8 cellular contexts compared by ENCODE assay signal in the genomic region with DNA sequence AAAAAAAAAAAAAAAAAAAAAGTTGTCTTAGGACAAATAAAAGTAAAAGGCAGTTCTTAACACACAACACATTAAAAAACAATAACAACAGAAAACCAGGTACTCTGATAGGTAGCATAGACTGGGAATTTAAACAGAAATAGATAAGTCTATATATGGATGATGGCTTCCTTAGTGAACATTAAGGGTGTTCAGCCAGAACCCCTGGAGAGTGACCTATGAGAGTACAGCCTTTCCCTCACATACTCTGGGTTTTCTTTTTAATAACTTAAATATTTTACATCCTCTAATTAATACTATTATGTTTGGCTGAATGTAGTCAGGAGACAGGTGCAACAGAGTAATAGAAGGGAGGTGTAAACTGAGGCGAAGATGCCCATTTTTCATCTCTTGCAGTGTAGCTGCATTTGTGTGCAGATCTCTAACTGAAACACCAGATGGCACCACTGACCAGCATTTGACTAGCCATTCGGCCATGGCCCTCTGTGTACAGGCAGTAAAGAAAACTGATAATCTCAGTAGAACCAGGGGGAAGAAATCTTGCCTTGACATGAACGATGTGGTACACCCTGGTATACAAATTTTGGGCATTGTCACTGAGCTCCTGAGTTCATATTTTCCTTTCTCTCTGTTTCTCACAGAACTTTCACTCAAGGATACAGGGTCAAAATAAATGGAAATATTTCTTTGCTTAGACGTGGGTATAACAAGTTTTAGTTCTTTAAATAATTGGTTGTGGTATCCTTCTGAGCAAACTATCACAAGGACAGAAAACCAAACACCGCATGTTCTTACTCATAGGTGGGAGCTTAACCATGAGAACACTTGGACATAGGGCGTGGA. TPM values are rescaled to one million over a fixed set of nuclear protein-coding genes. Genes with fewer than 3 reads are reported as not detected.
DNase-seq lines count a peak whose midpoint lies in the region; ATAC-seq and TF ChIP-seq lines count a peak whose summit lies in the region.

No MANE protein-coding gene starts in this region.

- no peak overlapping the region for H3K4me2 ChIP-seq in OCI-LY1 (ENCODE audit: low read length)

- peak; percentile 60 to 64 for ATAC-seq in CD4-positive, CD25-positive, alpha-beta regulatory T cell (ENCODE audit: low read depth in 2 of 2)
- ATAC-seq in GM18520 (IDR thresholded peaks at IDR 0.05; ENCODE audit: unreplicated experiment) (peak; percentile 59), HG03439 (IDR thresholded peaks at IDR 0.05; ENCODE audit: unreplicated experiment) (peak; percentile 61), left cardiac atrium (peak; percentile 87 to 90), psoas muscle (peak; percentile 89 to 98 (median 96)), GM21825 (IDR thresholded peaks at IDR 0.05; ENCODE audit: unreplicated experiment) (no peak)

- no peak overlapping the region for H2AFZ ChIP-seq in OCI-LY1 (ENCODE audit: low read length)

- peaks cover 35 to 61% (median 55%) of the 10 kb centered on the region in 4 donors for H3K4me1 Mint-ChIP-seq in CD4-positive, CD25-positive, alpha-beta regulatory T cell

- H3K9ac ChIP-seq in OCI-LY1 (ENCODE audit: low read length) = no peak overlapping the region

- no peaks in the 10 kb centered on the region for H3K9me3 Mint-ChIP-seq in CD4-positive, CD25-positive, alpha-beta regulatory T cell

- H3K27me3 ChIP-seq in CD4-positive, CD25-positive, alpha-beta regulatory T cell (ENCODE audit: control insufficient read depth, insufficient read depth, low read length) = no peaks in the 10 kb centered on the region
- H3K27me3 ChIP-seq in OCI-LY1 (ENCODE audit: insufficient read depth, low read length) (no peaks in the 10 kb centered on the region), psoas muscle (ENCODE audit: insufficient read depth in 3 of 3, low read length in 2 of 3) (no peaks in the 10 kb centered on the region)

- H3K27ac ChIP-seq in CD4-positive, CD25-positive, alpha-beta regulatory T cell (ENCODE audit: insufficient read depth, low read length, poor library complexity, severe bottlenecking) = no peak overlapping the region
- no peak overlapping the region for H3K27ac ChIP-seq in OCI-LY1 (ENCODE audit: low read depth, low read length, poor library complexity, severe bottlenecking)
- no peak overlapping the region for H3K27ac ChIP-seq in psoas muscle

- peaks cover 38% of the 10 kb centered on the region for H3K36me3 Mint-ChIP-seq in CD4-positive, CD25-positive, alpha-beta regulatory T cell

- no peaks in the 10 kb centered on the region for H3K27me3 Mint-ChIP-seq in CD4-positive, CD25-positive, alpha-beta regulatory T cell

- no peak overlapping the region for H3K4me3 ChIP-seq in CD4-positive, CD25-positive, alpha-beta regulatory T cell (ENCODE audit: low read depth, low read length)
- H3K4me3 ChIP-seq in OCI-LY1 (ENCODE audit: low read depth, low read length, poor library complexity, severe bottlenecking) (no peak overlapping the region), psoas muscle (no peak overlapping the region)

- no peaks in the 10 kb centered on the region for H3F3A ChIP-seq in OCI-LY1 (ENCODE audit: insufficient read depth, low read length)

- TF ChIP-seq CTCF in OCI-LY1 (IDR thresholded peaks at IDR 0.05; ENCODE audit: low read length) (peak; percentile 62), psoas muscle (IDR thresholded peaks at IDR 0.05) (peak; percentile 89)

- H3K9me3 ChIP-seq in CD4-positive, CD25-positive, alpha-beta regulatory T cell (ENCODE audit: control insufficient read depth in 2 of 2, low read length in 2 of 2) = no peaks in the 10 kb centered on the region
- H3K9me3 ChIP-seq in OCI-LY1 (ENCODE audit: low read length) = no peaks in the 10 kb centered on the region
- H3K9me3 ChIP-seq in psoas muscle = no peaks in the 10 kb centered on the region

- DNase-seq in CD4-positive, CD25-positive, alpha-beta regulatory T cell = peak; percentile 21 to 58 (median 36)
- peak in 44 of 56 donors; percentile 6 to 75 (median 28) for DNase-seq in amygdala (lab: John Stamatoyannopoulos, UW)
- DNase-seq in left cardiac atrium = peak; percentile 48
- peak; percentile 37 to 72 for DNase-seq in psoas muscle

- H3K4me3 Mint-ChIP-seq in CD4-positive, CD25-positive, alpha-beta regulatory T cell = peak overlapping the region in 1 of 4 donors; percentile 8

- intact Hi-C loops in left cardiac atrium (cut with DNase I) (loop anchor here (1.0 to 5.0 kb wide), 3 partner anchors 60 to 217 kb away; no protein-coding TSS in a partner anchor), psoas muscle (cut with DNase I) (loop anchor here (1.0 to 5.0 kb wide), 4 partner anchors 61 to 295 kb away; no protein-coding TSS in a partner anchor)

- H3K36me3 ChIP-seq in CD4-positive, CD25-positive, alpha-beta regulatory T cell (ENCODE audit: control insufficient read depth, insufficient read depth, low read length) = no peaks in the 10 kb centered on the region
- H3K36me3 ChIP-seq in OCI-LY1 (ENCODE audit: insufficient read depth, low read length) (peaks cover 85% of the 10 kb centered on the region), psoas muscle (ENCODE audit: insufficient read depth in 1 of 2, low read depth in 1 of 2) (peaks cover 0 to 19% of the 10 kb centered on the region in 2 donors)

- no peaks in the 10 kb centered on the region for H3K9me2 ChIP-seq in OCI-LY1 (ENCODE audit: low read depth, low read length)

- H3K4me1 ChIP-seq in CD4-positive, CD25-positive, alpha-beta regulatory T cell (ENCODE audit: control insufficient read depth, insufficient read depth, low read length, poor library complexity, severe bottlenecking) = peaks cover 17% of the 10 kb centered on the region
- peaks cover 16% of the 10 kb centered on the region for H3K4me1 ChIP-seq in OCI-LY1 (ENCODE audit: insufficient read depth, low read length, severe bottlenecking)
- peaks cover 2% of the 10 kb centered on the region for H3K4me1 ChIP-seq in psoas muscle

- H3K79me2 ChIP-seq in OCI-LY1 (ENCODE audit: insufficient read depth, low read length) = peaks cover 18% of the 10 kb centered on the region; the same call in 1 of the 2 replicates

- 60 to 63% (median 61%) methylated on average over 6 of the region's 6 CpGs for WGBS in psoas muscle, 3 donors

- H3K27ac Mint-ChIP-seq in CD4-positive, CD25-positive, alpha-beta regulatory T cell = peak overlapping the region in 2 of 3 donors; percentile 42 to 62

- H4K20me1 ChIP-seq in OCI-LY1 (ENCODE audit: insufficient read depth, low read length) = no peaks in the 10 kb centered on the region

RNA-seq across cellular contexts. Expression of a gene that starts 7.6 kb away (rescaled TPM):
- total RNA-seq in CD4-positive, CD25-positive, alpha-beta regulatory T cell = 58.9 TPM
- 10 to 100 TPM in 2 of 4 donors, 1 to 10 TPM in 2; 5.3 to 13.0 (median 9.7) TPM for polyA plus RNA-seq in CD4-positive, CD25-positive, alpha-beta regulatory T cell
- 1 to 10 TPM; 8.0 to 9.4 TPM for total RNA-seq in left cardiac atrium
- total RNA-seq in psoas muscle = 10 to 100 TPM; 14.3 to 27.7 (median 17.1) TPM
- 1 to 10 TPM; 3.5 to 7.3 (median 7.2) TPM for polyA plus RNA-seq in psoas muscle

RNA-seq across cellular contexts. Expression of a gene that starts 53.8 kb away (rescaled TPM):
- 0.84 TPM for total RNA-seq in CD4-positive, CD25-positive, alpha-beta regulatory T cell
- under 1 TPM in 3 of 4 donors, not detected in 1; 0.05 to 0.16 (median 0.06) TPM for polyA plus RNA-seq in CD4-positive, CD25-positive, alpha-beta regulatory T cell
- total RNA-seq in left cardiac atrium (10 to 100 TPM in 1 of 2 donors, 1 to 10 TPM in 1; 8.2 to 14.3 TPM), psoas muscle (10 to 100 TPM in 3 of 4 donors, 1 to 10 TPM in 1; 7.3 to 25.4 (median 13.2) TPM)
- 10 to 100 TPM in 1 of 3 donors, 1 to 10 TPM in 2; 3.3 to 17.1 (median 8.4) TPM for polyA plus RNA-seq in psoas muscle
